Comparison of ENCODE assay signal across 8 cellular contexts in genomic region chr16:88785106-88785924, GRCh38. TPM values are rescaled to one million over a fixed set of nuclear protein-coding genes. Genes with fewer than 3 reads are reported as not detected.
DNase-seq lines count a peak whose midpoint lies in the region; FAIRE-seq and TF ChIP-seq lines count a peak whose summit lies in the region.

A gene with protein sequence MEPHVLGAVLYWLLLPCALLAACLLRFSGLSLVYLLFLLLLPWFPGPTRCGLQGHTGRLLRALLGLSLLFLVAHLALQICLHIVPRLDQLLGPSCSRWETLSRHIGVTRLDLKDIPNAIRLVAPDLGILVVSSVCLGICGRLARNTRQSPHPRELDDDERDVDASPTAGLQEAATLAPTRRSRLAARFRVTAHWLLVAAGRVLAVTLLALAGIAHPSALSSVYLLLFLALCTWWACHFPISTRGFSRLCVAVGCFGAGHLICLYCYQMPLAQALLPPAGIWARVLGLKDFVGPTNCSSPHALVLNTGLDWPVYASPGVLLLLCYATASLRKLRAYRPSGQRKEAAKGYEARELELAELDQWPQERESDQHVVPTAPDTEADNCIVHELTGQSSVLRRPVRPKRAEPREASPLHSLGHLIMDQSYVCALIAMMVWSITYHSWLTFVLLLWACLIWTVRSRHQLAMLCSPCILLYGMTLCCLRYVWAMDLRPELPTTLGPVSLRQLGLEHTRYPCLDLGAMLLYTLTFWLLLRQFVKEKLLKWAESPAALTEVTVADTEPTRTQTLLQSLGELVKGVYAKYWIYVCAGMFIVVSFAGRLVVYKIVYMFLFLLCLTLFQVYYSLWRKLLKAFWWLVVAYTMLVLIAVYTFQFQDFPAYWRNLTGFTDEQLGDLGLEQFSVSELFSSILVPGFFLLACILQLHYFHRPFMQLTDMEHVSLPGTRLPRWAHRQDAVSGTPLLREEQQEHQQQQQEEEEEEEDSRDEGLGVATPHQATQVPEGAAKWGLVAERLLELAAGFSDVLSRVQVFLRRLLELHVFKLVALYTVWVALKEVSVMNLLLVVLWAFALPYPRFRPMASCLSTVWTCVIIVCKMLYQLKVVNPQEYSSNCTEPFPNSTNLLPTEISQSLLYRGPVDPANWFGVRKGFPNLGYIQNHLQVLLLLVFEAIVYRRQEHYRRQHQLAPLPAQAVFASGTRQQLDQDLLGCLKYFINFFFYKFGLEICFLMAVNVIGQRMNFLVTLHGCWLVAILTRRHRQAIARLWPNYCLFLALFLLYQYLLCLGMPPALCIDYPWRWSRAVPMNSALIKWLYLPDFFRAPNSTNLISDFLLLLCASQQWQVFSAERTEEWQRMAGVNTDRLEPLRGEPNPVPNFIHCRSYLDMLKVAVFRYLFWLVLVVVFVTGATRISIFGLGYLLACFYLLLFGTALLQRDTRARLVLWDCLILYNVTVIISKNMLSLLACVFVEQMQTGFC (N-terminal part only) (minus strand): TSS chr16:88785220. CDS start chr16:88784964, 256 bp downstream.

- H3K36me3 ChIP-seq in HUES6 (ENCODE audit: control insufficient read depth, insufficient read depth, low read length) (no peaks in the 10 kb centered on the region), kidney (ENCODE audit: control insufficient read depth in 1 of 2, insufficient read depth in 2 of 2, low read length in 2 of 2) (no peaks in the 10 kb centered on the region)

- DNase-seq in GM10266 (ENCODE audit: extremely low spot score), result peak; percentile 91
- peak; percentile 60 to 76 (median 68) for DNase-seq in activated CD4-positive, CD25-positive, alpha-beta regulatory T cell (lab: John Stamatoyannopoulos, UW)
- peak; percentile 58 to 70 for DNase-seq in cardiac fibroblast (ENCODE audit: low read depth in 2 of 2)
- peak; percentile 92 for DNase-seq in kidney
- peak; percentile 63 to 70 for DNase-seq in stimulated activated CD4-positive, alpha-beta T cell treated with anti-CD3 and anti-CD28 coated beads, Interleukin-1b, Interleukin-23, amount 100 ng/mL, for 1 hour (ENCODE audit: low read depth in 2 of 2)
- no peak for DNase-seq in DMS153 treated with DMSO at 0.1 percent for 48 hours (lab: John Stamatoyannopoulos, UW; ENCODE audit: unreplicated experiment)
- DNase-seq in DMS153 (lab: John Stamatoyannopoulos, UW), result no peak

- peak; percentile 91 for TF ChIP-seq CTCF in GM10266 (IDR thresholded peaks at IDR 0.05; ENCODE audit: control insufficient read depth, insufficient read depth, low read depth, missing control alignments)
- TF ChIP-seq CTCF in cardiac fibroblast (IDR thresholded peaks at IDR 0.05; ENCODE audit: low read depth, low read length), result peak; percentile 60
- TF ChIP-seq CTCF in kidney (IDR thresholded peaks at IDR 0.05; ENCODE audit: borderline replicate concordance, extremely low read depth, insufficient read depth), result peak; percentile 82

- H3K27ac ChIP-seq in HUES6 (ENCODE audit: low read depth, low read length) (no peak within 1 kb of the TSS), kidney (ENCODE audit: low read depth in 2 of 2, low read length in 2 of 2) (peak within 1 kb of the TSS; percentile 88 to 89)

- peaks cover 75% of the 10 kb centered on the region for H3K27me3 ChIP-seq in HUES6 (ENCODE audit: control insufficient read depth, insufficient read depth, low read length)

- H3K9ac ChIP-seq in HUES6 (ENCODE audit: low read length), result peak within 1 kb of the TSS; percentile 46
- peak within 1 kb of the TSS; percentile 10 to 71 for H3K9ac ChIP-seq in kidney (ENCODE audit: low read length in 2 of 2)

- H3K4me3 ChIP-seq in HUES6 (ENCODE audit: low read depth, low read length) (peak within 1 kb of the TSS; percentile 56), cardiac fibroblast (replicated peaks in 1 of 2; ENCODE audit: low read depth in 2 of 2, low read length in 2 of 2) (peak within 1 kb of the TSS; percentile 59 to 71), kidney (ENCODE audit: low read length in 2 of 2) (peak within 1 kb of the TSS; percentile 34 to 61)

- H3K9me3 ChIP-seq in HUES6 (ENCODE audit: control insufficient read depth, insufficient read depth, low read depth, low read length) (no peaks in the 10 kb centered on the region), kidney (ENCODE audit: control insufficient read depth in 1 of 2, low read length in 2 of 2) (no peaks in the 10 kb centered on the region)

- H3K4me1 ChIP-seq in HUES6 (ENCODE audit: control insufficient read depth, insufficient read depth, low read length) (peaks cover 25% of the 10 kb centered on the region), kidney (ENCODE audit: control insufficient read depth in 1 of 2, insufficient read depth in 1 of 2, low read depth in 1 of 2, low read length in 2 of 2) (peaks cover 9 to 21% of the 10 kb centered on the region in 2 donors)

- intact Hi-C loops in kidney (cut with DNase I), result no loop called here

- FAIRE-seq in kidney (lab: Jason Lieb, UNC), result no peak

RNA-seq across cellular contexts. Expression of the gene that starts here (rescaled TPM):
- 124 TPM for total RNA-seq in kidney
- polyA plus RNA-seq in kidney (ENCODE audit: insufficient read depth, low read depth, low replicate concordance), result 103 TPM

Comparison
In these comparisons a context has a peak if more than half of its experiments do, and no peak if none do; other contexts are left out.
1. DNase-seq: peak in GM10266 (single experiment), activated CD4-positive, CD25-positive, alpha-beta regulatory T cell (4 of 4), cardiac fibroblast (2 of 2), kidney (single experiment) and stimulated activated CD4-positive, alpha-beta T cell treated with anti-CD3 and anti-CD28 coated beads, Interleukin-1b, Interleukin-23, amount 100 ng/mL, for 1 hour (2 of 2); none in DMS153 treated with DMSO at 0.1 percent for 48 hours (single experiment) and DMS153 (single experiment).
2. Peak in every context shown above with its lines, with median percentiles within 50 percentile points of each other: CTCF ChIP-seq and H3K4me3 ChIP-seq.